ENCODE assay signal across 12 cellular contexts in genomic region chr1:213724640-213725536, GRCh38.
DNase-seq lines count a peak whose midpoint lies in the region; ATAC-seq, FAIRE-seq and TF ChIP-seq lines count a peak whose summit lies in the region.
"Had no signal": no experiment of that assay in that cellular context is flagged by ENCODE, and none has a peak within 500 bp of the region (broad histone marks: within the 10 kb centered on the region; RNA-seq: fewer than 3 reads in every experiment).

No MANE protein-coding gene starts in this region.

- FAIRE-seq in astrocyte (lab: Jason Lieb, UNC) (no peak), pancreas (lab: Jason Lieb, UNC) (no peak)
- FAIRE-seq: GM12891 had no signal

- intact Hi-C loops in pancreas (cut with DNase I), result no loop called here

- peak overlapping the region; percentile 35 for H3K4me2 ChIP-seq in astrocyte (ENCODE audit: low read length)
- H3K4me2 ChIP-seq: BLaER1 treated with 17β-estradiol and CSF1 and Interleukin-3, amounts not matched to agents 10 nM and 100 nM had no signal

- H3K9ac ChIP-seq in astrocyte (ENCODE audit: low read length), result no peak overlapping the region
- H3K9ac ChIP-seq: BLaER1 treated with 17β-estradiol and CSF1 and Interleukin-3, amounts not matched to agents 10 nM and 100 nM had no signal

- H3K27me3 ChIP-seq in astrocyte (ENCODE audit: insufficient read depth, low read length) (no peaks in the 10 kb centered on the region), pancreas (no peaks in the 10 kb centered on the region)
- H3K27me3 ChIP-seq: BLaER1 treated with 17β-estradiol and CSF1 and Interleukin-3, amounts not matched to agents 10 nM and 100 nM had no signal

- peak overlapping the region; percentile 21 for H3K27ac Mint-ChIP-seq in astrocyte (ENCODE audit: unreplicated experiment)
- H3K27ac Mint-ChIP-seq: activated naive CD4-positive, alpha-beta T cell treated with anti-CD3 and anti-CD28 coated beads, Interleukin-2, amount 10 ng/mL, durations not matched to agents 7 days and 5 days; naive B cell had no signal

- H3K4me3 Mint-ChIP-seq in astrocyte (ENCODE audit: unreplicated experiment), result no peak overlapping the region
- H3K4me3 Mint-ChIP-seq: activated naive CD4-positive, alpha-beta T cell treated with anti-CD3 and anti-CD28 coated beads, Interleukin-2, amount 10 ng/mL, durations not matched to agents 7 days and 5 days; naive B cell had no signal

- H3K27ac ChIP-seq in astrocyte (ENCODE audit: low read depth, low read length), result no peak overlapping the region
- H3K27ac ChIP-seq in pancreas, result peak overlapping the region; percentile 31 to 77 (median 51)
- H3K27ac ChIP-seq: BLaER1 treated with 17β-estradiol and CSF1 and Interleukin-3, amounts not matched to agents 10 nM and 100 nM had no signal

- H3K36me3 ChIP-seq in astrocyte (ENCODE audit: insufficient read depth, low read length) (no peaks in the 10 kb centered on the region), pancreas (no peaks in the 10 kb centered on the region)
- H3K36me3 ChIP-seq: BLaER1 treated with 17β-estradiol and CSF1 and Interleukin-3, amounts not matched to agents 10 nM and 100 nM had no signal

- POLR2A ChIA-PET in GM10248 (lab: Yijun Ruan, JAX), result no interaction called here

- H3K79me2 ChIP-seq in astrocyte (ENCODE audit: insufficient read depth, low read length), result no peaks in the 10 kb centered on the region

- H3K4me1 ChIP-seq in astrocyte (ENCODE audit: insufficient read depth, low read length) (no peaks in the 10 kb centered on the region), pancreas (no peaks in the 10 kb centered on the region)

- H4K20me1 ChIP-seq in astrocyte (ENCODE audit: insufficient read depth, low read length), result no peaks in the 10 kb centered on the region
- H4K20me1 ChIP-seq: BLaER1 treated with 17β-estradiol and CSF1 and Interleukin-3, amounts not matched to agents 10 nM and 100 nM had no signal

- TF ChIP-seq CTCF in astrocyte (IDR thresholded peaks at IDR 0.05; ENCODE audit: insufficient read depth, low read depth, low read length) (no peak), pancreas (IDR thresholded peaks at IDR 0.05) (peak in 1 of 4 donors; percentile 5), GM10248 (IDR thresholded peaks at IDR 0.05; ENCODE audit: control extremely low read depth, extremely low read depth, low read depth, missing control alignments) (no peak)

- 35 to 47% methylated on average over 14 of the region's 14 CpGs for WGBS in pancreas, 2 donors

- peaks cover 15% of the 10 kb centered on the region for H3K27me3 Mint-ChIP-seq in astrocyte (ENCODE audit: low read depth, unreplicated experiment)
- H3K27me3 Mint-ChIP-seq: activated naive CD4-positive, alpha-beta T cell treated with anti-CD3 and anti-CD28 coated beads, Interleukin-2, amount 10 ng/mL, durations not matched to agents 7 days and 5 days; naive B cell had no signal

- H3K4me3 ChIP-seq in astrocyte (ENCODE audit: insufficient read depth, low read depth, low read length), result no peak overlapping the region
- no peak overlapping the region for H3K4me3 ChIP-seq in pancreas
- H3K4me3 ChIP-seq: BLaER1 treated with 17β-estradiol and CSF1 and Interleukin-3, amounts not matched to agents 10 nM and 100 nM had no signal

- H2AFZ ChIP-seq in astrocyte (ENCODE audit: low read depth, low read length), result peak overlapping the region; percentile 21

- peaks cover 10% of the 10 kb centered on the region for H3K4me1 Mint-ChIP-seq in astrocyte (ENCODE audit: low read depth, unreplicated experiment)
- H3K4me1 Mint-ChIP-seq: activated naive CD4-positive, alpha-beta T cell treated with anti-CD3 and anti-CD28 coated beads, Interleukin-2, amount 10 ng/mL, durations not matched to agents 7 days and 5 days; naive B cell had no signal

- CTCF ChIA-PET in GM10248 (lab: Yijun Ruan, JAX), result no interaction called here

- ATAC-seq in pancreas, result peak; percentile 77 to 95 (median 92)

- H3K36me3 Mint-ChIP-seq in astrocyte (ENCODE audit: low read depth, unreplicated experiment), result no peaks in the 10 kb centered on the region
- H3K36me3 Mint-ChIP-seq: activated naive CD4-positive, alpha-beta T cell treated with anti-CD3 and anti-CD28 coated beads, Interleukin-2, amount 10 ng/mL, durations not matched to agents 7 days and 5 days; naive B cell had no signal

- H3K9me3 ChIP-seq in astrocyte (ENCODE audit: insufficient read depth, low read depth, low read length), result no peaks in the 10 kb centered on the region
- H3K9me3 ChIP-seq in pancreas, result no peaks in the 10 kb centered on the region

- peaks cover 1% of the 10 kb centered on the region for H3K9me3 Mint-ChIP-seq in astrocyte (ENCODE audit: unreplicated experiment)

- DNase-seq in DMS 273 (lab: John Stamatoyannopoulos, UW; ENCODE audit: unreplicated experiment), result peak; percentile 56
- DNase-seq in astrocyte (ENCODE audit: low read depth), result peak; percentile 17
- peak; percentile 2 for DNase-seq in glomerular visceral epithelial cell (ENCODE audit: extremely low spot score)
- DNase-seq in pancreas, result peak in 4 of 6 donors; percentile 38 to 65 (median 44)
- no peak for DNase-seq in activated CD4-positive, CD25-positive, alpha-beta regulatory T cell treated with anti-CD3 and anti-CD28 coated beads, Interleukin-2, amount 50 U/mL, for 72 hours
- no peak for DNase-seq in GM10248 (ENCODE audit: extremely low spot score)
- DNase-seq in activated T-cell treated with anti-CD3 and anti-CD28 coated beads, Interleukin-2, amount 50 U/mL, for 1 hour, result no peak
- no peak for DNase-seq in ureter (ENCODE audit: low spot score)
- DNase-seq: activated naive CD4-positive, alpha-beta T cell treated with anti-CD3 and anti-CD28 coated beads, Interleukin-2, amount 10 ng/mL, durations not matched to agents 7 days and 5 days; naive B cell had no signal

Comparison
In these comparisons a context has a peak if more than half of its experiments do, and no peak if none do; other contexts are left out.
1. DNase-seq: peak in DMS 273 (single experiment), astrocyte (single experiment), glomerular visceral epithelial cell (single experiment) and pancreas (4 of 6); none in activated CD4-positive, CD25-positive, alpha-beta regulatory T cell treated with anti-CD3 and anti-CD28 coated beads, Interleukin-2, amount 50 U/mL, for 72 hours (single experiment), GM10248 (single experiment), activated T-cell treated with anti-CD3 and anti-CD28 coated beads, Interleukin-2, amount 50 U/mL, for 1 hour (single experiment) and ureter (single experiment).